In genomic region chr6:131923356-131923755, GRCh38 we compare ENCODE assay signal across 8 cellular contexts. TPM values are rescaled to one million over a fixed set of nuclear protein-coding genes. Genes with fewer than 3 reads are reported as not detected.
DNase-seq lines count a peak whose midpoint lies in the region; ATAC-seq and TF ChIP-seq lines count a peak whose summit lies in the region.

No MANE protein-coding gene starts in this region.

- H3K4me1 ChIP-seq in OCI-LY7 (ENCODE audit: insufficient read depth, low read length, poor library complexity, severe bottlenecking) (peaks cover 7% of the 10 kb centered on the region), breast epithelium (no peaks in the 10 kb centered on the region)

- intact Hi-C loops in OCI-LY7 (cut with micrococcal nuclease; ENCODE audit: unreplicated experiment) (loop anchor here (2.0 to 5.0 kb wide), 3 partner anchors 237 to 354 kb away; no protein-coding TSS in a partner anchor), breast epithelium (cut with DNase I; ENCODE audit: low total_unique reads) (no loop called here)

- ATAC-seq in HG03342 (IDR thresholded peaks at IDR 0.05; ENCODE audit: unreplicated experiment) (peak; percentile 66), GM18870 (IDR thresholded peaks at IDR 0.05; ENCODE audit: unreplicated experiment) (no peak), GM21528 (IDR thresholded peaks at IDR 0.05; ENCODE audit: low FRiP score, unreplicated experiment) (no peak)

- H3K27ac ChIP-seq in OCI-LY7 (ENCODE audit: low read depth, low read length, poor library complexity, severe bottlenecking) (no peak overlapping the region), breast epithelium (no peak overlapping the region)

- H4K20me1 ChIP-seq in OCI-LY7 (ENCODE audit: insufficient read depth, low read length), result no peaks in the 10 kb centered on the region

- H3K36me3 ChIP-seq in OCI-LY7 (ENCODE audit: insufficient read depth, low read length) (no peaks in the 10 kb centered on the region), breast epithelium (no peaks in the 10 kb centered on the region)

- TF ChIP-seq CTCF in OCI-LY7 (conservative IDR thresholded peaks at IDR 0.05; ENCODE audit: low read length) (peak; percentile 95), breast epithelium (IDR thresholded peaks at IDR 0.05) (peak in 2 of 3 donors; percentile 39 to 47)

- H3K4me3 ChIP-seq in OCI-LY7 (ENCODE audit: low read depth, low read length, poor library complexity, severe bottlenecking), result no peak overlapping the region
- H3K4me3 ChIP-seq in breast epithelium, result no peak overlapping the region

- peak; percentile 10 to 29 for DNase-seq in stimulated activated CD4-positive, alpha-beta T cell treated with anti-CD3 and anti-CD28 coated beads, Interleukin-15, amount 100 ng/mL, for 48 hours (ENCODE audit: low read depth in 2 of 2)
- no peak for DNase-seq in stimulated activated CD4-positive, alpha-beta T cell treated with anti-CD3 and anti-CD28 coated beads, Interleukin-4, amount 100 ng/mL, for 4 hours
- DNase-seq in OCI-LY7 (ENCODE audit: low spot score) (peak; percentile 84), breast epithelium (ENCODE audit: low spot score in 2 of 2) (peak in 1 of 2 donors; percentile 52), lung microvascular endothelial cell (ENCODE audit: low read depth in 2 of 2) (peak; percentile 68 to 72)

- no peak overlapping the region for H3K4me2 ChIP-seq in OCI-LY7 (ENCODE audit: low read length)

- H3K79me2 ChIP-seq in OCI-LY7 (ENCODE audit: insufficient read depth, low read depth, low read length), result no peaks in the 10 kb centered on the region

- POLR2A ChIA-PET in OCI-LY7 (lab: Charles Lee), result interaction anchor here (0.7 to 1.3 kb wide), 4 partner anchors 14 to 747 kb away, joined by 3 to 5 read pairs (median 4); no protein-coding TSS in a partner anchor

- no peak overlapping the region for H2AFZ ChIP-seq in OCI-LY7 (ENCODE audit: low read length)

- H3K27me3 ChIP-seq in breast epithelium, result no peaks in the 10 kb centered on the region

- no peak for TF ChIP-seq POLR2A in breast epithelium (IDR thresholded peaks at IDR 0.05)

- H3K9me3 ChIP-seq in OCI-LY7 (ENCODE audit: low read length) (peaks cover 21% of the 10 kb centered on the region), breast epithelium (peaks cover 3 to 18% of the 10 kb centered on the region in 2 donors)

- no peaks in the 10 kb centered on the region for H3K9me2 ChIP-seq in OCI-LY7 (ENCODE audit: insufficient read depth, low read length)

- no TSS peak for BruUV-seq in OCI-LY7 (replicated peaks; lab: Mats Ljungman, UMichigan)

- CTCF ChIA-PET in OCI-LY7 (lab: Charles Lee; ENCODE audit: unreplicated experiment), result interaction anchor here (1.2 to 2.2 kb wide), 4 partner anchors 8 to 342 kb away, joined by 3 to 7 read pairs (median 3); no protein-coding TSS in a partner anchor

RNA-seq across cellular contexts. Expression of gene CCN2, which starts 27.8 kb away (rescaled TPM):
- not detected in 2 replicates for total RNA-seq in OCI-LY7 (2014; rRNA removed; shearing (Covaris generic))
- total RNA-seq in OCI-LY7 (2022) (0.36 TPM in 1 of 2 replicates, not detected in the other), breast epithelium (100 to 1,000 TPM in 1 of 3 donors, 10 to 100 TPM in 2; 91.1 to 122 (median 95.0) TPM), lung microvascular endothelial cell (191 and 265 TPM in 2 replicates)

Comparison
In these comparisons a context has a peak if more than half of its experiments do, and no peak if none do; other contexts are left out.
1. DNase-seq: peak in stimulated activated CD4-positive, alpha-beta T cell treated with anti-CD3 and anti-CD28 coated beads, Interleukin-15, amount 100 ng/mL, for 48 hours (2 of 2), OCI-LY7 (single experiment) and lung microvascular endothelial cell (2 of 2); none in stimulated activated CD4-positive, alpha-beta T cell treated with anti-CD3 and anti-CD28 coated beads, Interleukin-4, amount 100 ng/mL, for 4 hours (0 of 2).
2. RNA of gene CCN2, which starts 27.8 kb away (total RNA-seq): 191 to 265 TPM in lung microvascular endothelial cell and 91.1 to 122 TPM in breast epithelium; 0.36 TPM in OCI-LY7; every median in the first group is over 10 times any median in the second.